1 cellular context compared by ENCODE assay signal in genomic region chr10:70145666-70146488, GRCh38.
A peak's percentile ranks its signal among the peaks of the same experiment; 100 is the strongest.
TF ChIP-seq lines count a peak whose summit lies in the region.

No MANE protein-coding gene starts in this region.

TF ChIP-seq in HepG2, 621 proteins besides CTCF, POLR2A, EP300 and RAD21 (continued from another document and continues in another):
- TF ChIP-seq ZNF646 (CRISPR knock-in tag; IDR thresholded peaks at IDR 0.05) (no peak), ZNF784 (CRISPR knock-in tag; IDR thresholded peaks at IDR 0.05; ENCODE audit: borderline replicate concordance) (peak; percentile 73), TEAD2 (CRISPR knock-in tag; IDR thresholded peaks at IDR 0.05) (peak; percentile 36; the same call in 1 of the 2 replicates), PRMT3 (CRISPR knock-in tag; IDR thresholded peaks at IDR 0.05; ENCODE audit: borderline replicate concordance, low read depth) (peak; percentile 90; the same call in 1 of the 2 replicates), HOMEZ (CRISPR knock-in tag; IDR thresholded peaks at IDR 0.05; ENCODE audit: low read depth) (0 out of 2 replicates have a peak, but pooled peaks have one; percentile 24), ZNF513 (CRISPR knock-in tag; conservative IDR thresholded peaks at IDR 0.05) (no peak), KDM5B (CRISPR knock-in tag; IDR thresholded peaks at IDR 0.05; ENCODE audit: borderline replicate concordance) (peak; percentile 83), RBFOX2 (IDR thresholded peaks at IDR 0.05; ENCODE audit: low read depth, low read length) (peak; percentile 82), ZBTB7B (CRISPR knock-in tag; IDR thresholded peaks at IDR 0.05) (peak; percentile 91), XRCC5 (optimal IDR thresholded peaks at IDR 0.05; ENCODE audit: low read length) (peak; percentile 78), ZNF570 (CRISPR knock-in tag; IDR thresholded peaks at IDR 0.05; ENCODE audit: borderline replicate concordance) (no peak; the same call in 1 of the 2 replicates), ZFP90 (CRISPR knock-in tag; IDR thresholded peaks at IDR 0.05; ENCODE audit: borderline replicate concordance) (peak; percentile 47; the same call in 1 of the 2 replicates), FLYWCH1 (CRISPR knock-in tag; IDR thresholded peaks at IDR 0.05) (peak; percentile 80; the same call in 1 of the 2 replicates), ZNF687 (CRISPR knock-in tag; IDR thresholded peaks at IDR 0.05) (peak; percentile 93), IKZF5 (CRISPR knock-in tag; IDR thresholded peaks at IDR 0.05) (peak; percentile 48; the same call in 1 of the 2 replicates), ZNF547 (CRISPR knock-in tag; IDR thresholded peaks at IDR 0.05) (peak; percentile 87; the same call in 1 of the 2 replicates), ZNF367 (CRISPR knock-in tag; IDR thresholded peaks at IDR 0.05; ENCODE audit: borderline replicate concordance) (peak; percentile 60; the same call in 1 of the 2 replicates), ZNF17 (CRISPR knock-in tag; IDR thresholded peaks at IDR 0.05) (no peak), MTA1 (CRISPR knock-in tag; IDR thresholded peaks at IDR 0.05; ENCODE audit: borderline replicate concordance) (peak; percentile 55; the same call in 1 of the 2 replicates), ZNF572 (CRISPR knock-in tag; IDR thresholded peaks at IDR 0.05) (no peak), RARA (CRISPR knock-in tag; IDR thresholded peaks at IDR 0.05) (peak; percentile 23; the same call in 1 of the 2 replicates), ZNF251 (CRISPR knock-in tag; IDR thresholded peaks at IDR 0.05) (no peak), ARID5B (CRISPR knock-in tag; IDR thresholded peaks at IDR 0.05) (peak; percentile 50), ARID4A (CRISPR knock-in tag; IDR thresholded peaks at IDR 0.05; ENCODE audit: borderline replicate concordance) (peak; percentile 63), SP4 (CRISPR knock-in tag; IDR thresholded peaks at IDR 0.05) (peak; percentile 69; the same call in 1 of the 2 replicates), PAX8 (CRISPR knock-in tag; IDR thresholded peaks at IDR 0.05; ENCODE audit: borderline replicate concordance) (no peak)
